1 cellular context compared by ENCODE assay signal in the genomic region with DNA sequence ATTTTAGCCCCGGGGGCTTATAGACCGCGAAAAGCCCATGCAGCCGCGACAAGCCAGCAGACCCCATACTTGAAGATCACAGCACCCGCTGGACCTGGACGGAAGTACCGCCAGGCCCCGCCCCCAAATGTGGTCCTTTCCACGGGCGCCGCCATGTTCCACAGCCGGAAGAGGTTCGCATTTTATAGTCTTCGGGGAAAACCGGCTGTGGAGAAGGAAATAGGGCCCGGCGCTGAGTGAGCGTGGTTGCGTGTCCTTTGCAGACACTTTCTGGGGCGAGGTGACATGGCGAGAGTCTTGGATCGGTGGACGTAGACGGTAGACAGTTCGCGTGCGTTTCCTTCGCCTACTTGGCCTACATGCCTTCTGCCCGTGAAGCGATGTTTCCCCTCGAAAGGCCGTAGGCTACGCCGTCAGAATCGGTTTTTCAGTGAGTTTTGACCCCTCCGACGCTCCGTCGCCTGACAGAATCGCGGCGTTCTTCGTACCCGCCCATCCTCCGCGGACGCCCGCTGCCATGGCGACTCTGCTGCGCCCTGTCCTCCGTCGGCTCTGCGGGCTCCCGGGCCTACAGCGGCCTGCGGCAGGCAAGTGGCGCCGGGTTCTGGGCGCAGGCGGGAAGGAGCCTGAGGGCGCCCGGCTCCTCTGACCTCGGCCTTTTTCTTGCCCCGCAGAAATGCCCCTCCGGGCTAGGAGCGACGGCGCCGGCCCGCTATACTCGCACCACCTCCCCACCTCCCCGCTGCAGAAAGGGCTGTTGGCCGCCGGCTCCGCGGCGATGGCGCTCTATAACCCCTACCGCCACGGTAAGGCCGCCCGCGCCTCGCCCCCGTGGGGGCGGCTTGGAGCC.
TF ChIP-seq lines count a peak whose summit lies in the region.

A gene (plus strand): TSS at position 498 of the 850 bp plus-strand sequence. CDS start 20 bp downstream, at position 518.
A gene with protein sequence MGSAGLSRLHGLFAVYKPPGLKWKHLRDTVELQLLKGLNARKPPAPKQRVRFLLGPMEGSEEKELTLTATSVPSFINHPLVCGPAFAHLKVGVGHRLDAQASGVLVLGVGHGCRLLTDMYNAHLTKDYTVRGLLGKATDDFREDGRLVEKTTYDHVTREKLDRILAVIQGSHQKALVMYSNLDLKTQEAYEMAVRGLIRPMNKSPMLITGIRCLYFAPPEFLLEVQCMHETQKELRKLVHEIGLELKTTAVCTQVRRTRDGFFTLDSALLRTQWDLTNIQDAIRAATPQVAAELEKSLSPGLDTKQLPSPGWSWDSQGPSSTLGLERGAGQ (minus strand): TSS at position 106 of the 850 bp plus-strand sequence. CDS start 39 bp downstream, at position 67.

TF ChIP-seq in K562, 482 proteins besides CTCF, POLR2A, EP300 and RAD21 (continued from another document and continues in another):
- TF ChIP-seq, protein P1, sequence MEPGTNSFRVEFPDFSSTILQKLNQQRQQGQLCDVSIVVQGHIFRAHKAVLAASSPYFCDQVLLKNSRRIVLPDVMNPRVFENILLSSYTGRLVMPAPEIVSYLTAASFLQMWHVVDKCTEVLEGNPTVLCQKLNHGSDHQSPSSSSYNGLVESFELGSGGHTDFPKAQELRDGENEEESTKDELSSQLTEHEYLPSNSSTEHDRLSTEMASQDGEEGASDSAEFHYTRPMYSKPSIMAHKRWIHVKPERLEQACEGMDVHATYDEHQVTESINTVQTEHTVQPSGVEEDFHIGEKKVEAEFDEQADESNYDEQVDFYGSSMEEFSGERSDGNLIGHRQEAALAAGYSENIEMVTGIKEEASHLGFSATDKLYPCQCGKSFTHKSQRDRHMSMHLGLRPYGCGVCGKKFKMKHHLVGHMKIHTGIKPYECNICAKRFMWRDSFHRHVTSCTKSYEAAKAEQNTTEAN (CRISPR knock-in tag; IDR thresholded peaks at IDR 0.05) = no peak
- TF ChIP-seq, protein P2, sequence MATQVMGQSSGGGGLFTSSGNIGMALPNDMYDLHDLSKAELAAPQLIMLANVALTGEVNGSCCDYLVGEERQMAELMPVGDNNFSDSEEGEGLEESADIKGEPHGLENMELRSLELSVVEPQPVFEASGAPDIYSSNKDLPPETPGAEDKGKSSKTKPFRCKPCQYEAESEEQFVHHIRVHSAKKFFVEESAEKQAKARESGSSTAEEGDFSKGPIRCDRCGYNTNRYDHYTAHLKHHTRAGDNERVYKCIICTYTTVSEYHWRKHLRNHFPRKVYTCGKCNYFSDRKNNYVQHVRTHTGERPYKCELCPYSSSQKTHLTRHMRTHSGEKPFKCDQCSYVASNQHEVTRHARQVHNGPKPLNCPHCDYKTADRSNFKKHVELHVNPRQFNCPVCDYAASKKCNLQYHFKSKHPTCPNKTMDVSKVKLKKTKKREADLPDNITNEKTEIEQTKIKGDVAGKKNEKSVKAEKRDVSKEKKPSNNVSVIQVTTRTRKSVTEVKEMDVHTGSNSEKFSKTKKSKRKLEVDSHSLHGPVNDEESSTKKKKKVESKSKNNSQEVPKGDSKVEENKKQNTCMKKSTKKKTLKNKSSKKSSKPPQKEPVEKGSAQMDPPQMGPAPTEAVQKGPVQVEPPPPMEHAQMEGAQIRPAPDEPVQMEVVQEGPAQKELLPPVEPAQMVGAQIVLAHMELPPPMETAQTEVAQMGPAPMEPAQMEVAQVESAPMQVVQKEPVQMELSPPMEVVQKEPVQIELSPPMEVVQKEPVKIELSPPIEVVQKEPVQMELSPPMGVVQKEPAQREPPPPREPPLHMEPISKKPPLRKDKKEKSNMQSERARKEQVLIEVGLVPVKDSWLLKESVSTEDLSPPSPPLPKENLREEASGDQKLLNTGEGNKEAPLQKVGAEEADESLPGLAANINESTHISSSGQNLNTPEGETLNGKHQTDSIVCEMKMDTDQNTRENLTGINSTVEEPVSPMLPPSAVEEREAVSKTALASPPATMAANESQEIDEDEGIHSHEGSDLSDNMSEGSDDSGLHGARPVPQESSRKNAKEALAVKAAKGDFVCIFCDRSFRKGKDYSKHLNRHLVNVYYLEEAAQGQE (CRISPR knock-in tag; IDR thresholded peaks at IDR 0.05; ENCODE audit: low read depth) = peak; percentile 81
- TF ChIP-seq, protein P3, sequence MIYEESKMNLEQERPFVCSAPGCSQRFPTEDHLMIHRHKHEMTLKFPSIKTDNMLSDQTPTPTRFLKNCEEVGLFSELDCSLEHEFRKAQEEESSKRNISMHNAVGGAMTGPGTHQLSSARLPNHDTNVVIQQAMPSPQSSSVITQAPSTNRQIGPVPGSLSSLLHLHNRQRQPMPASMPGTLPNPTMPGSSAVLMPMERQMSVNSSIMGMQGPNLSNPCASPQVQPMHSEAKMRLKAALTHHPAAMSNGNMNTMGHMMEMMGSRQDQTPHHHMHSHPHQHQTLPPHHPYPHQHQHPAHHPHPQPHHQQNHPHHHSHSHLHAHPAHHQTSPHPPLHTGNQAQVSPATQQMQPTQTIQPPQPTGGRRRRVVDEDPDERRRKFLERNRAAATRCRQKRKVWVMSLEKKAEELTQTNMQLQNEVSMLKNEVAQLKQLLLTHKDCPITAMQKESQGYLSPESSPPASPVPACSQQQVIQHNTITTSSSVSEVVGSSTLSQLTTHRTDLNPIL (CRISPR knock-in tag; IDR thresholded peaks at IDR 0.05) = no peak
- TF ChIP-seq EP400 (IDR thresholded peaks at IDR 0.05) (no peak), ILF3 (IDR thresholded peaks at IDR 0.05; ENCODE audit: borderline replicate concordance) (no peak), SMARCA5 (IDR thresholded peaks at IDR 0.05) (no peak), ZKSCAN8 (CRISPR knock-in tag; IDR thresholded peaks at IDR 0.05) (no peak), ZNF431 (CRISPR knock-in tag; IDR thresholded peaks at IDR 0.05) (no peak), KLF6 (CRISPR knock-in tag; IDR thresholded peaks at IDR 0.05; ENCODE audit: borderline replicate concordance) (peak; percentile 89; the same call in 1 of the 2 replicates), ILK (tag; IDR thresholded peaks at IDR 0.05; ENCODE audit: borderline replicate concordance, low read depth) (no peak), POLR2B (IDR thresholded peaks at IDR 0.05; ENCODE audit: low read depth, partially characterized antibody) (no peak), SRSF1 (IDR thresholded peaks at IDR 0.05; ENCODE audit: low read depth, low read length) (peak; percentile 85; the same call in 1 of the 2 replicates), CBFA2T3 (IDR thresholded peaks at IDR 0.05) (no peak), CBX3 (IDR thresholded peaks at IDR 0.05; ENCODE audit: borderline replicate concordance in 1 of 2, low read length in 2 of 2) (no peak), ELF4 (CRISPR knock-in tag; IDR thresholded peaks at IDR 0.05) (peak; percentile 84), ZNF212 (CRISPR knock-in tag; IDR thresholded peaks at IDR 0.05) (peak; percentile 80; the same call in 1 of the 2 replicates), STAG1 (CRISPR knock-in tag; IDR thresholded peaks at IDR 0.05; ENCODE audit: borderline replicate concordance) (no peak), ZKSCAN3 (CRISPR knock-in tag; IDR thresholded peaks at IDR 0.05) (no peak), CREB1 (IDR thresholded peaks at IDR 0.05) (no peak), CREB1 (CRISPR knock-in tag; IDR thresholded peaks at IDR 0.05) (no peak), RHOXF2B (CRISPR knock-in tag; conservative IDR thresholded peaks at IDR 0.05) (peak; percentile 95; the same call in 1 of the 2 replicates), TSC22D4 (tag; IDR thresholded peaks at IDR 0.05) (no peak), TBP (optimal IDR thresholded peaks at IDR 0.05; ENCODE audit: low read depth, low read length) (peak; percentile 95), NR2C1 (IDR thresholded peaks at IDR 0.05) (no peak), NR2C1 (tag; IDR thresholded peaks at IDR 0.05) (no peak), DDX20 (tag; IDR thresholded peaks at IDR 0.05; ENCODE audit: low read depth) (no peak), CCAR2 (IDR thresholded peaks at IDR 0.05; ENCODE audit: low read depth, low read length) (0 out of 2 replicates have a peak, but pooled peaks have one; percentile 28)
- TF ChIP-seq, protein P4, sequence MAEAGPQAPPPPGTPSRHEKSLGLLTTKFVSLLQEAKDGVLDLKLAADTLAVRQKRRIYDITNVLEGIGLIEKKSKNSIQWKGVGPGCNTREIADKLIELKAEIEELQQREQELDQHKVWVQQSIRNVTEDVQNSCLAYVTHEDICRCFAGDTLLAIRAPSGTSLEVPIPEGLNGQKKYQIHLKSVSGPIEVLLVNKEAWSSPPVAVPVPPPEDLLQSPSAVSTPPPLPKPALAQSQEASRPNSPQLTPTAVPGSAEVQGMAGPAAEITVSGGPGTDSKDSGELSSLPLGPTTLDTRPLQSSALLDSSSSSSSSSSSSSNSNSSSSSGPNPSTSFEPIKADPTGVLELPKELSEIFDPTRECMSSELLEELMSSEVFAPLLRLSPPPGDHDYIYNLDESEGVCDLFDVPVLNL (CRISPR knock-in tag; IDR thresholded peaks at IDR 0.05; ENCODE audit: low read depth) = no peak
- TF ChIP-seq, protein P5, sequence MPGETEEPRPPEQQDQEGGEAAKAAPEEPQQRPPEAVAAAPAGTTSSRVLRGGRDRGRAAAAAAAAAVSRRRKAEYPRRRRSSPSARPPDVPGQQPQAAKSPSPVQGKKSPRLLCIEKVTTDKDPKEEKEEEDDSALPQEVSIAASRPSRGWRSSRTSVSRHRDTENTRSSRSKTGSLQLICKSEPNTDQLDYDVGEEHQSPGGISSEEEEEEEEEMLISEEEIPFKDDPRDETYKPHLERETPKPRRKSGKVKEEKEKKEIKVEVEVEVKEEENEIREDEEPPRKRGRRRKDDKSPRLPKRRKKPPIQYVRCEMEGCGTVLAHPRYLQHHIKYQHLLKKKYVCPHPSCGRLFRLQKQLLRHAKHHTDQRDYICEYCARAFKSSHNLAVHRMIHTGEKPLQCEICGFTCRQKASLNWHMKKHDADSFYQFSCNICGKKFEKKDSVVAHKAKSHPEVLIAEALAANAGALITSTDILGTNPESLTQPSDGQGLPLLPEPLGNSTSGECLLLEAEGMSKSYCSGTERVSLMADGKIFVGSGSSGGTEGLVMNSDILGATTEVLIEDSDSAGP (CRISPR knock-in tag; IDR thresholded peaks at IDR 0.05) = no peak
- TF ChIP-seq, protein P6, sequence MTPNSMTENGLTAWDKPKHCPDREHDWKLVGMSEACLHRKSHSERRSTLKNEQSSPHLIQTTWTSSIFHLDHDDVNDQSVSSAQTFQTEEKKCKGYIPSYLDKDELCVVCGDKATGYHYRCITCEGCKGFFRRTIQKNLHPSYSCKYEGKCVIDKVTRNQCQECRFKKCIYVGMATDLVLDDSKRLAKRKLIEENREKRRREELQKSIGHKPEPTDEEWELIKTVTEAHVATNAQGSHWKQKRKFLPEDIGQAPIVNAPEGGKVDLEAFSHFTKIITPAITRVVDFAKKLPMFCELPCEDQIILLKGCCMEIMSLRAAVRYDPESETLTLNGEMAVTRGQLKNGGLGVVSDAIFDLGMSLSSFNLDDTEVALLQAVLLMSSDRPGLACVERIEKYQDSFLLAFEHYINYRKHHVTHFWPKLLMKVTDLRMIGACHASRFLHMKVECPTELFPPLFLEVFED (CRISPR knock-in tag; conservative IDR thresholded peaks at IDR 0.05) = peak; percentile 91
- TF ChIP-seq, protein P7, sequence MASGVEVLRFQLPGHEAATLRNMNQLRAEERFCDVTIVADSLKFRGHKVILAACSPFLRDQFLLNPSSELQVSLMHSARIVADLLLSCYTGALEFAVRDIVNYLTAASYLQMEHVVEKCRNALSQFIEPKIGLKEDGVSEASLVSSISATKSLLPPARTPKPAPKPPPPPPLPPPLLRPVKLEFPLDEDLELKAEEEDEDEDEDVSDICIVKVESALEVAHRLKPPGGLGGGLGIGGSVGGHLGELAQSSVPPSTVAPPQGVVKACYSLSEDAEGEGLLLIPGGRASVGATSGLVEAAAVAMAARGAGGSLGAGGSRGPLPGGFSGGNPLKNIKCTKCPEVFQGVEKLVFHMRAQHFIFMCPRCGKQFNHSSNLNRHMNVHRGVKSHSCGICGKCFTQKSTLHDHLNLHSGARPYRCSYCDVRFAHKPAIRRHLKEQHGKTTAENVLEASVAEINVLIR (CRISPR knock-in tag; IDR thresholded peaks at IDR 0.05) = peak; percentile 77
- TF ChIP-seq, protein P8, sequence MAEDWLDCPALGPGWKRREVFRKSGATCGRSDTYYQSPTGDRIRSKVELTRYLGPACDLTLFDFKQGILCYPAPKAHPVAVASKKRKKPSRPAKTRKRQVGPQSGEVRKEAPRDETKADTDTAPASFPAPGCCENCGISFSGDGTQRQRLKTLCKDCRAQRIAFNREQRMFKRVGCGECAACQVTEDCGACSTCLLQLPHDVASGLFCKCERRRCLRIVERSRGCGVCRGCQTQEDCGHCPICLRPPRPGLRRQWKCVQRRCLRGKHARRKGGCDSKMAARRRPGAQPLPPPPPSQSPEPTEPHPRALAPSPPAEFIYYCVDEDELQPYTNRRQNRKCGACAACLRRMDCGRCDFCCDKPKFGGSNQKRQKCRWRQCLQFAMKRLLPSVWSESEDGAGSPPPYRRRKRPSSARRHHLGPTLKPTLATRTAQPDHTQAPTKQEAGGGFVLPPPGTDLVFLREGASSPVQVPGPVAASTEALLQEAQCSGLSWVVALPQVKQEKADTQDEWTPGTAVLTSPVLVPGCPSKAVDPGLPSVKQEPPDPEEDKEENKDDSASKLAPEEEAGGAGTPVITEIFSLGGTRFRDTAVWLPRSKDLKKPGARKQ (CRISPR knock-in tag; IDR thresholded peaks at IDR 0.05) = no peak
- TF ChIP-seq, protein P9, sequence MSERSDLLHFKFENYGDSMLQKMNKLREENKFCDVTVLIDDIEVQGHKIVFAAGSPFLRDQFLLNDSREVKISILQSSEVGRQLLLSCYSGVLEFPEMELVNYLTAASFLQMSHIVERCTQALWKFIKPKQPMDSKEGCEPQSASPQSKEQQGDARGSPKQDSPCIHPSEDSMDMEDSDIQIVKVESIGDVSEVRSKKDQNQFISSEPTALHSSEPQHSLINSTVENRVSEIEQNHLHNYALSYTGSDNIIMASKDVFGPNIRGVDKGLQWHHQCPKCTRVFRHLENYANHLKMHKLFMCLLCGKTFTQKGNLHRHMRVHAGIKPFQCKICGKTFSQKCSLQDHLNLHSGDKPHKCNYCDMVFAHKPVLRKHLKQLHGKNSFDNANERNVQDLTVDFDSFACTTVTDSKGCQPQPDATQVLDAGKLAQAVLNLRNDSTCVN (CRISPR knock-in tag; IDR thresholded peaks at IDR 0.05) = peak; percentile 90; the same call in 1 of the 2 replicates
- TF ChIP-seq, protein P10, sequence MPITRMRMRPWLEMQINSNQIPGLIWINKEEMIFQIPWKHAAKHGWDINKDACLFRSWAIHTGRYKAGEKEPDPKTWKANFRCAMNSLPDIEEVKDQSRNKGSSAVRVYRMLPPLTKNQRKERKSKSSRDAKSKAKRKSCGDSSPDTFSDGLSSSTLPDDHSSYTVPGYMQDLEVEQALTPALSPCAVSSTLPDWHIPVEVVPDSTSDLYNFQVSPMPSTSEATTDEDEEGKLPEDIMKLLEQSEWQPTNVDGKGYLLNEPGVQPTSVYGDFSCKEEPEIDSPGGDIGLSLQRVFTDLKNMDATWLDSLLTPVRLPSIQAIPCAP (CRISPR knock-in tag; IDR thresholded peaks at IDR 0.05; ENCODE audit: borderline replicate concordance) = no peak
- TF ChIP-seq, protein P11, sequence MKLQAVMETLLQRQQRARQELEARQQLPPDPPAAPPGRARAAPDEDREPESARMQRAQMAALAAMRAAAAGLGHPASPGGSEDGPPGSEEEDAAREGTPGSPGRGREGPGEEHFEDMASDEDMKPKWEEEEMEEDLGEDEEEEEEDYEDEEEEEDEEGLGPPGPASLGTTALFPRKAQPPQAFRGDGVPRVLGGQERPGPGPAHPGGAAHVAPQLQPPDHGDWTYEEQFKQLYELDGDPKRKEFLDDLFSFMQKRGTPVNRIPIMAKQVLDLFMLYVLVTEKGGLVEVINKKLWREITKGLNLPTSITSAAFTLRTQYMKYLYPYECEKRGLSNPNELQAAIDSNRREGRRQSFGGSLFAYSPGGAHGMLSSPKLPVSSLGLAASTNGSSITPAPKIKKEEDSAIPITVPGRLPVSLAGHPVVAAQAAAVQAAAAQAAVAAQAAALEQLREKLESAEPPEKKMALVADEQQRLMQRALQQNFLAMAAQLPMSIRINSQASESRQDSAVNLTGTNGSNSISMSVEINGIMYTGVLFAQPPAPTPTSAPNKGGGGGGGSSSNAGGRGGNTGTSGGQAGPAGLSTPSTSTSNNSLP (IDR thresholded peaks at IDR 0.05; ENCODE audit: borderline replicate concordance, low read depth, low read length) = peak; percentile 63; the same call in 1 of the 2 replicates
